Comparison of ENCODE assay signal across 26 cellular contexts in genomic region chr22:21929253-21929652, GRCh38. TPM values are rescaled to one million over a fixed set of nuclear protein-coding genes. Genes with fewer than 3 reads are reported as not detected.
A peak's percentile ranks its signal among the peaks of the same experiment; 100 is the strongest.
DNase-seq lines count a peak whose midpoint lies in the region; ATAC-seq, FAIRE-seq and TF ChIP-seq lines count a peak whose summit lies in the region.
"Had no signal": no experiment of that assay in that cellular context is flagged by ENCODE, and none has a peak within 500 bp of the region (broad histone marks: within the 10 kb centered on the region; RNA-seq: fewer than 3 reads in every experiment).

No MANE protein-coding gene starts in this region.

- H3K4me3 ChIP-seq in GM23338, result no peak overlapping the region
- H3K4me3 ChIP-seq: A549, GM23248, MG63, SJCRH30 had no signal

- no peak overlapping the region for H3K4me2 ChIP-seq in GM23338
- H3K4me2 ChIP-seq: A549 had no signal

- H3K27me3 ChIP-seq in GM23338 (ENCODE audit: insufficient read depth), result no peaks in the 10 kb centered on the region
- H3K27me3 ChIP-seq: MG63, SJCRH30 had no signal

- H3K27ac Mint-ChIP-seq in GM23338 (peak overlapping the region; percentile 62; the same call in 1 of the 2 replicates), endothelial cell (ENCODE audit: unreplicated experiment) (no peak overlapping the region)
- H3K27ac Mint-ChIP-seq: CD4-positive, alpha-beta T cell; T-cell had no signal

- H3K27me3 Mint-ChIP-seq in GM23338 (ENCODE audit: insufficient read depth, low read depth, poor library complexity) (peaks cover 14% of the 10 kb centered on the region), endothelial cell (ENCODE audit: unreplicated experiment) (peaks cover 19% of the 10 kb centered on the region)
- H3K27me3 Mint-ChIP-seq: CD4-positive, alpha-beta T cell; T-cell had no signal

- ATAC-seq in GM23338, result no peak
- ATAC-seq: A549, HCT116, T-cell had no signal

- H3K4me3 Mint-ChIP-seq in GM23338, result no peak overlapping the region; the same call in 2 of the 3 replicates
- peak overlapping the region; percentile 34 for H3K4me3 Mint-ChIP-seq in endothelial cell (ENCODE audit: unreplicated experiment)
- H3K4me3 Mint-ChIP-seq: CD4-positive, alpha-beta T cell; T-cell had no signal

- DNase-seq in GM23338 (ENCODE audit: low spot score), result no peak
- peak; percentile 44 for DNase-seq in NCI-H2171 (lab: John Stamatoyannopoulos, UW)
- DNase-seq in endothelial cell (ENCODE audit: low spot score), result no peak
- no peak for DNase-seq in urothelium cell line (ENCODE audit: low spot score)
- no peak for DNase-seq in activated CD4-positive, alpha-beta T cell treated with anti-CD3 and anti-CD28 coated beads, Interleukin-2, amount 50 U/mL, for 4 hours
- no peak for DNase-seq in pons (ENCODE audit: low spot score)
- no peak for DNase-seq in ureter (ENCODE audit: low spot score)
- DNase-seq: CD4-positive, alpha-beta T cell; COR-L47; GM23248; IMR-90; Kasumi-1; MG63; NCI-H1417; NCI-H1694 treated with DMSO at 0.1 percent for 48 hours; NCI-H2107; NCI-H226; NCI-H526; OCI-M1; SJCRH30; T-cell had no signal

- H3K27ac ChIP-seq in GM23338 (ENCODE audit: low read depth), result no peak overlapping the region
- H3K27ac ChIP-seq: A549, GM23248, SJCRH30 had no signal

- H3K36me3 Mint-ChIP-seq in GM23338 (ENCODE audit: low read depth) (peaks cover 17% of the 10 kb centered on the region), endothelial cell (ENCODE audit: low read depth, unreplicated experiment) (peaks cover 54% of the 10 kb centered on the region)

- peaks cover 17% of the 10 kb centered on the region for H3K4me1 ChIP-seq in GM23338 (ENCODE audit: insufficient read depth)
- H3K4me1 ChIP-seq: A549, SJCRH30 had no signal

- H3K4me1 Mint-ChIP-seq in GM23338 (peaks cover 45% of the 10 kb centered on the region), endothelial cell (ENCODE audit: unreplicated experiment) (peaks cover 22% of the 10 kb centered on the region)
- H3K4me1 Mint-ChIP-seq: T-cell had no signal

- H3K36me3 ChIP-seq in GM23338 (ENCODE audit: insufficient read depth), result no peaks in the 10 kb centered on the region

- H3F3A ChIP-seq in GM23338 (replicated peaks; ENCODE audit: low read depth), result peaks cover 8% of the 10 kb centered on the region

- FAIRE-seq in urothelium cell line (lab: Jason Lieb, UNC), result peak; percentile 9
- FAIRE-seq: A549, GM12892, HTR-8/SVneo, RCC 7860 had no signal

- no peaks in the 10 kb centered on the region for H3K9me2 ChIP-seq in GM23338 (ENCODE audit: insufficient read depth)

- no peaks in the 10 kb centered on the region for H3K79me2 ChIP-seq in GM23338 (replicated peaks; ENCODE audit: insufficient read depth)

- H3K9me3 Mint-ChIP-seq in GM23338 (no peaks in the 10 kb centered on the region), endothelial cell (ENCODE audit: unreplicated experiment) (no peaks in the 10 kb centered on the region)
- H3K9me3 Mint-ChIP-seq: CD4-positive, alpha-beta T cell; T-cell had no signal

- no peak for TF ChIP-seq CTCF in GM23338 (conservative IDR thresholded peaks at IDR 0.05; ENCODE audit: low read depth in 2 of 2)
- TF ChIP-seq CTCF in endothelial cell (IDR thresholded peaks at IDR 0.05; ENCODE audit: unreplicated experiment), result no peak

- no peak overlapping the region for H2AFZ ChIP-seq in GM23338
- H2AFZ ChIP-seq: GM23248 had no signal

- no peaks in the 10 kb centered on the region for H4K20me1 ChIP-seq in GM23338 (replicated peaks; ENCODE audit: insufficient read depth)

TF ChIP-seq in GM23338, 12 proteins besides CTCF, POLR2A, EP300 and RAD21 (continues in another document):
- no peak for TF ChIP-seq REST (IDR thresholded peaks at IDR 0.05; ENCODE audit: unreplicated experiment)
- TF ChIP-seq CREB1 (CRISPR knock-in tag; IDR thresholded peaks at IDR 0.05; ENCODE audit: low read depth), result no peak
- no peak for TF ChIP-seq JUNB (IDR thresholded peaks at IDR 0.05; ENCODE audit: unreplicated experiment)
- no peak for TF ChIP-seq EZH2 (IDR thresholded peaks at IDR 0.05; ENCODE audit: low read depth, unreplicated experiment)
- no peak for TF ChIP-seq ZNF331 (CRISPR knock-in tag; IDR thresholded peaks at IDR 0.05; ENCODE audit: low read depth)
- TF ChIP-seq POLR2AphosphoS5 (IDR thresholded peaks at IDR 0.05; ENCODE audit: low read depth), result no peak

RNA-seq across cellular contexts. Expression of gene PPM1F, which starts 23.4 kb away (rescaled TPM):
- 22.7 and 29.3 TPM in 2 replicates for total RNA-seq in GM23338 (2014; rRNA removed; shearing (Covaris generic))
- 4.4 and 7.1 TPM in 2 replicates for polyA plus RNA-seq in GM23338 (2016; fragmentation: Nextera tagmentation; extraction: Ambion mirVana)
- total RNA-seq in endothelial cell (ENCODE audit: unreplicated experiment), result 244 TPM
- total RNA-seq in ureter, result 39.9 TPM

RNA-seq across cellular contexts. Expression of gene TOP3B, which starts 53.3 kb away (rescaled TPM):
- 53.5 and 77.7 TPM in 2 replicates for total RNA-seq in GM23338 (2014; rRNA removed; shearing (Covaris generic))
- 32.7 and 35.7 TPM in 2 replicates for polyA plus RNA-seq in GM23338 (2016; fragmentation: Nextera tagmentation; extraction: Ambion mirVana)
- total RNA-seq in endothelial cell (ENCODE audit: unreplicated experiment), result 55.6 TPM
- total RNA-seq in ureter, result 29.7 TPM
